Comparison of ENCODE assay signal across 1 cellular context in the genomic region with DNA sequence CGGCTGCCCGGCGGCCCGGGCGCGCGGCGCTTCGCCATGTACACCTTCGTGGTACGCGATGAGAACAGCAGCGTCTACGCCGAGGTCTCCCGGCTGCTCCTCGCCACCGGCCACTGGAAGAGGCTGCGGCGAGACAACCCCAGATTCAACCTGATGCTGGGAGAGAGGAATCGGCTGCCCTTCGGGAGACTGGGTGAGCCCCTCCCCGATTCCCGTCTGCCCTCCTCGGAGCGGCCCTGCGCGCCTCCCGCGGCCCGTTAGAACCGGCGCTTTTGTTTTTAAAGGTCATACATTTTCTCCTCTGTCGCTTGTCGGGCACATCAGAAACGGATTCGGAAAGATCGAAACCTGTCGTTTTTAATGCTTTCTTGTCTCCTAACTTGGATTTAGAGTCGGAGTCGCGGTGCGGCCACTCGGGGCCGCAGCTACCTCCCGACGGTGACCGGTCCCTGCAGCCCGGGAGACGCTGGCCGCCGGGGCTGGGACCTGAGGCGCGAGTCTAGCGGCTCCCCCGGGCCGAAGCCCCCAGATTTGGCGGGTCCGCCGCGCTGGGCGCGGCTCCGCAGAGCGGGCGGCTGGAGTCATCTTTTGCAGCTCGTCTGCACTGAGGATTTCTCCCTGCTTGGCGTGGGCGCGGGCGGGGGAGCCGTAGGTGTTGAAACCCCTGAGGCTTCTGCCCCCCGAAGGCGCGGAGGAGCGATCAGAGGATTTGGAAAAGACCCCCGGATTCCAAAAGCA.
A peak's percentile ranks its signal among the peaks of the same experiment; 100 is the strongest.
TF ChIP-seq lines count a peak whose summit lies in the region.

No MANE protein-coding gene starts in this region.

TF ChIP-seq in endothelial cell of umbilical vein, 7 proteins besides CTCF, POLR2A, EP300 and RAD21:
- no peak for TF ChIP-seq EZH2 (IDR thresholded peaks at IDR 0.05; ENCODE audit: borderline replicate concordance, low read depth, low read length, severe bottlenecking)
- TF ChIP-seq JUN (IDR thresholded peaks at IDR 0.05; ENCODE audit: borderline replicate concordance, insufficient read depth, insufficient read length, low read depth) = no peak
- TF ChIP-seq POLR2AphosphoS5 (IDR thresholded peaks at IDR 0.05; ENCODE audit: insufficient read depth, low read depth, low read length) = peak; percentile 1
- TF ChIP-seq MYC (IDR thresholded peaks at IDR 0.05; ENCODE audit: low read depth, low read length) = no peak
- TF ChIP-seq, protein P1, sequence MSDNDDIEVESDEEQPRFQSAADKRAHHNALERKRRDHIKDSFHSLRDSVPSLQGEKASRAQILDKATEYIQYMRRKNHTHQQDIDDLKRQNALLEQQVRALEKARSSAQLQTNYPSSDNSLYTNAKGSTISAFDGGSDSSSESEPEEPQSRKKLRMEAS (IDR thresholded peaks at IDR 0.05; ENCODE audit: insufficient read depth, insufficient read length) = no peak
- TF ChIP-seq GATA2 (IDR thresholded peaks at IDR 0.05; ENCODE audit: insufficient read depth, insufficient read length, low read depth, low read length) = no peak
- no peak for TF ChIP-seq FOS (IDR thresholded peaks at IDR 0.05; ENCODE audit: borderline replicate concordance, insufficient read depth, low read length)
